20 cellular contexts compared by ENCODE assay signal in the genomic region with DNA sequence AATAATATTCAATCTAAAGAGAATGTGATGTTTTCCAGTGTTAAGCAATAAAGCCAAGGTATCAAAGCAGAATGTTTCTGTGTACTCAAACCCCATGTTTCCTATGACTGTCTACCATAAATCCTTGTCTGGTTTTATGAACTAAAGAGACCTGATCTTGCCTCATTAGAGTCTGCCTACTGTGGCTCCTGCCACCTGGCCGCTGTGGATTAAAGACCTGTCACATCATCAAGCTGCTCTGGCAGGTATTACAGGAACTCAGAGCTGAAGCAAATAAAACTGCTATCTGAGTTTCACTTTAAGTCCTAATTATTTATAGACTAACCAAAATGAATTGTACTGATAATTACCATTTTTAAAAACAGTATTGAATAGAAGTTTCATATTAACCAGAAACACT.
"Had no signal": no experiment of that assay in that cellular context is flagged by ENCODE, and none has a peak within 500 bp of the region (broad histone marks: within the 10 kb centered on the region; RNA-seq: fewer than 3 reads in every experiment).

No MANE protein-coding gene starts in this region.

- DNase-seq: activated CD4-positive, alpha-beta memory T cell treated with anti-CD3 and anti-CD28 coated beads, Interleukin-2, amount 10 ng/mL, durations not matched to agents 7 days and 5 days; activated CD4-positive, alpha-beta T cell treated with anti-CD3 and anti-CD28 coated beads for 1 hour; activated effector memory CD4-positive, alpha-beta T cell treated with Interleukin-2 at 50 U/mL for 16 hours; activated naive CD4-positive, alpha-beta T cell treated with anti-CD3 and anti-CD28 coated beads, Interleukin-2, amount 50 U/mL, for 16 hours; activated T-cell treated with anti-CD3 and anti-CD28 coated beads, Interleukin-2, amount 50 U/mL, for 4 hours; central memory CD4-positive, alpha-beta T cell; cortex of kidney; effector CD4-positive, alpha-beta T cell; foreskin fibroblast; glutamatergic neuron; hypothalamus; mesendoderm; nucleus accumbens; stimulated activated CD4-positive, alpha-beta T cell treated with anti-CD3 and anti-CD28 coated beads, Interleukin-2, amount 100 ng/mL, for 48 hours; T1000; thyroid gland; uterus had no signal

- H3K27ac Mint-ChIP-seq: activated CD4-positive, alpha-beta memory T cell treated with anti-CD3 and anti-CD28 coated beads, Interleukin-2, amount 10 ng/mL, durations not matched to agents 7 days and 5 days; natural killer cell treated with Interleukin-12 subunit alpha and Interleukin-12 subunit beta and Interleukin-15 and Interleukin-18, amount 100 ng/mL, for 72 hours; stimulated activated memory B cell treated with anti-CD40 and anti-IgM and Interleukin-4, amounts not matched to agents 10 μg/mL and 1 μg/mL and 100 μg/mL, for 72 hours had no signal

- H3K4me1 Mint-ChIP-seq: activated CD4-positive, alpha-beta memory T cell treated with anti-CD3 and anti-CD28 coated beads, Interleukin-2, amount 10 ng/mL, durations not matched to agents 7 days and 5 days; stimulated activated memory B cell treated with anti-CD40 and anti-IgM and Interleukin-4, amounts not matched to agents 10 μg/mL and 1 μg/mL and 100 μg/mL, for 72 hours had no signal

- H3K4me3 ChIP-seq: right atrium auricular region, thyroid gland, uterus had no signal

- H3K4me1 ChIP-seq: right atrium auricular region, uterus had no signal

- H3K9me3 Mint-ChIP-seq: activated CD4-positive, alpha-beta memory T cell treated with anti-CD3 and anti-CD28 coated beads, Interleukin-2, amount 10 ng/mL, durations not matched to agents 7 days and 5 days; activated T-cell treated with anti-CD3 and anti-CD28 coated beads, Interleukin-2, amount 50 U/mL, for 4 hours; stimulated activated memory B cell treated with anti-CD40 and anti-IgM and Interleukin-4, amounts not matched to agents 10 μg/mL and 1 μg/mL and 100 μg/mL, for 72 hours had no signal

- H3K36me3 Mint-ChIP-seq: natural killer cell treated with Interleukin-12 subunit alpha and Interleukin-12 subunit beta and Interleukin-15 and Interleukin-18, amount 100 ng/mL, for 72 hours; stimulated activated memory B cell treated with anti-CD40 and anti-IgM and Interleukin-4, amounts not matched to agents 10 μg/mL and 1 μg/mL and 100 μg/mL, for 72 hours had no signal

- H3K9me3 ChIP-seq: right atrium auricular region, thyroid gland, uterus had no signal

- H3K4me3 Mint-ChIP-seq: activated CD4-positive, alpha-beta memory T cell treated with anti-CD3 and anti-CD28 coated beads, Interleukin-2, amount 10 ng/mL, durations not matched to agents 7 days and 5 days; activated T-cell treated with anti-CD3 and anti-CD28 coated beads, Interleukin-2, amount 50 U/mL, for 4 hours; natural killer cell treated with Interleukin-12 subunit alpha and Interleukin-12 subunit beta and Interleukin-15 and Interleukin-18, amount 100 ng/mL, for 72 hours; stimulated activated memory B cell treated with anti-CD40 and anti-IgM and Interleukin-4, amounts not matched to agents 10 μg/mL and 1 μg/mL and 100 μg/mL, for 72 hours had no signal

- H3K27me3 ChIP-seq: right atrium auricular region, thyroid gland, uterus had no signal

- H3K27ac ChIP-seq: right atrium auricular region, thyroid gland, uterus had no signal

- H3K36me3 ChIP-seq: right atrium auricular region, thyroid gland, uterus had no signal
